18 cellular contexts compared by ENCODE assay signal in the genomic region with DNA sequence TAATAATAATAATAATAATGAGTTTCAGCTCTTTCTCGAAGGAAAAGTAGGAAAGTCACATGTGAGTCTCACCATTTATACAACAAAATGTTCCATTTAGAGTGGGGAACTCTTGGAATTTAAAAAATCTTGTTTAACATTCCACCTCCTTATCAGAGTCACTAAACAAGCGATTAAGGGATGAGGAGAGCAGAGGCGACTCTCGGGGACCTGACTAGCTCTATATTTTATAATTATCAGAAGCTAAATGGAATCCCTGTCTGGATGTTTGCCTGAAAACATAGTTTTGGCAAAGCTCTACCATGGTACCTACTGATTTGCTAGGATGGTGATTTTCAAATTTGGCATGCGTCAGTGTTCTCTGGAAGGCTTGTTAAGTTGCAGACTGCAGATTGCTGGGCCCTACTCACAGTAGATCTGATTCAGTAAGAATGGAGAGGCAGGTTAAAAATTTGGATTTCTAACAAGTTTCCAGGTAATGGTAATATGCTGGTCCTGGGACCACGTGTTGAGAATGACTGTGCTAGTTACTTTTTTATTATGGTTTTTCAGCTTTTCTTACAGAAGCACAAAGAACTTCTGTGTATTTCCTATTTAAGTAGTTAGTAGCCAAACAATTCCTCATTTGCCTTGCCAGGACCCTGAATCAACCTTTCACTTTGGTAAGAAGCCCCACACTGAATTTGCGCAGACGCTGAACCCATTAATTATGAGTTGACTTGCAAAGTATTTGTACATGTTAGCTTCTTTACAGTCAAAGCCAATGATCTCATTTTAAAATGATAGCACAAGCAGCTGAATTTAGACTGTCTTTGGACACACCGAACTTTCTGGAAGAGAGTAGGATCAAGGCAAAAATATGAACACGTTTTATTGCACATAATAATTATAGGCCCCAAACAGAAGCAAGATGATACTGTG. TPM values are rescaled to one million over a fixed set of nuclear protein-coding genes. Genes with fewer than 3 reads are reported as not detected.
A peak's percentile ranks its signal among the peaks of the same experiment; 100 is the strongest.
DNase-seq lines count a peak whose midpoint lies in the region; ATAC-seq, FAIRE-seq and TF ChIP-seq lines count a peak whose summit lies in the region.
"Had no signal": no experiment of that assay in that cellular context is flagged by ENCODE, and none has a peak within 500 bp of the region (broad histone marks: within the 10 kb centered on the region; RNA-seq: fewer than 3 reads in every experiment).

No MANE protein-coding gene starts in this region.

- no peak for DNase-seq in endodermal cell
- DNase-seq in mesendoderm, result peak; percentile 83
- no peak for DNase-seq in GM12892 (ENCODE audit: insufficient read length)
- no peak for DNase-seq in ACHN
- DNase-seq: activated CD4-positive, CD25-positive, alpha-beta regulatory T cell treated with anti-CD3 and anti-CD28 coated beads, Interleukin-2, amount 50 U/mL, for 72 hours; activated naive CD4-positive, alpha-beta T cell treated with anti-CD3 and anti-CD28 coated beads for 36 hours; DMS79 treated with DMSO at 0.1 percent for 48 hours; head of caudate nucleus; naive thymus-derived CD8-positive, alpha-beta T cell; NCI-H1694; NCI-H526; RPMI8226 had no signal

- no peak for FAIRE-seq in GM12892 (lab: Jason Lieb, UNC)

- H3K27me3 Mint-ChIP-seq in endodermal cell (ENCODE audit: insufficient read depth), result no peaks in the 10 kb centered on the region

- no peak overlapping the region for H2BK5ac ChIP-seq in mesendoderm (ENCODE audit: low read length)

- no peaks in the 10 kb centered on the region for H3K9me3 ChIP-seq in HUES64 (ENCODE audit: insufficient read depth, low read depth, low read length)
- H3K9me3 ChIP-seq in endodermal cell (ENCODE audit: control insufficient read depth, low read length), result peaks cover 7% of the 10 kb centered on the region
- no peaks in the 10 kb centered on the region for H3K9me3 ChIP-seq in stomach smooth muscle (ENCODE audit: control insufficient read depth in 2 of 2, low read length in 2 of 2)

- peak overlapping the region; percentile 37 for H3K4me3 Mint-ChIP-seq in endodermal cell
- H3K4me3 Mint-ChIP-seq: activated naive CD4-positive, alpha-beta T cell treated with anti-CD3 and anti-CD28 coated beads for 36 hours; naive thymus-derived CD8-positive, alpha-beta T cell; T-helper 1 cell treated with Interleukin-12 subunit alpha and Interleukin-12 subunit beta and Interleukin-4 antibody, amounts not matched to agents 30 μg/mL and 1 μg/mL, for 36 hours had no signal

- no peaks in the 10 kb centered on the region for H3K36me3 ChIP-seq in HUES64 (ENCODE audit: insufficient read depth, low read length)
- no peaks in the 10 kb centered on the region for H3K36me3 ChIP-seq in endodermal cell (ENCODE audit: control insufficient read depth, insufficient read depth, low read length)
- H3K36me3 ChIP-seq in mesendoderm (ENCODE audit: control insufficient read depth, insufficient read depth, low read length), result no peaks in the 10 kb centered on the region
- no peaks in the 10 kb centered on the region for H3K36me3 ChIP-seq in stomach smooth muscle (ENCODE audit: control insufficient read depth in 2 of 2, insufficient read depth in 2 of 2, low read length in 2 of 2)
- H3K36me3 ChIP-seq: BLaER1 had no signal

- no peaks in the 10 kb centered on the region for H3K27me3 ChIP-seq in HUES64 (ENCODE audit: insufficient read depth, low read length)
- H3K27me3 ChIP-seq in endodermal cell (ENCODE audit: control insufficient read depth, insufficient read depth, low read length, poor library complexity, severe bottlenecking), result no peaks in the 10 kb centered on the region
- no peaks in the 10 kb centered on the region for H3K27me3 ChIP-seq in mesendoderm (ENCODE audit: insufficient read depth, low read length, poor library complexity)
- no peaks in the 10 kb centered on the region for H3K27me3 ChIP-seq in stomach smooth muscle (ENCODE audit: control insufficient read depth in 1 of 2, insufficient read depth in 2 of 2, low read length in 2 of 2)
- H3K27me3 ChIP-seq: BLaER1 had no signal

- no peak overlapping the region for H2AK5ac ChIP-seq in mesendoderm (ENCODE audit: low read length)

- no peaks in the 10 kb centered on the region for H3K9me3 Mint-ChIP-seq in endodermal cell
- H3K9me3 Mint-ChIP-seq: T-helper 1 cell treated with Interleukin-12 subunit alpha and Interleukin-12 subunit beta and Interleukin-4 antibody, amounts not matched to agents 30 μg/mL and 1 μg/mL, for 36 hours had no signal

- in situ Hi-C loops in ACHN (cut with HindIII; ENCODE audit: low pct_ligation_motif_present, low pct_unique_long_range_greater_than_20kb, low sequenced_read_pairs), result no loop called here

- 0 out of 2 replicates have a peak overlapping the region, but pooled peaks have one; percentile 21 for H3K27ac ChIP-seq in HUES64 (ENCODE audit: low read depth, low read length)
- no peak overlapping the region for H3K27ac ChIP-seq in endodermal cell (ENCODE audit: low read depth, low read length)
- no peak overlapping the region for H3K27ac ChIP-seq in mesendoderm (ENCODE audit: low read depth, low read length)
- H3K27ac ChIP-seq in stomach smooth muscle (ENCODE audit: low read length), result peak overlapping the region; percentile 42
- H3K27ac ChIP-seq: BLaER1 had no signal

- ATAC-seq in GM19467 (IDR thresholded peaks at IDR 0.05; ENCODE audit: unreplicated experiment), result no peak
- ATAC-seq in GM21717 (IDR thresholded peaks at IDR 0.05; ENCODE audit: unreplicated experiment), result no peak
- ATAC-seq: naive thymus-derived CD8-positive, alpha-beta T cell had no signal

- peak overlapping the region; percentile 1 for H3K56ac ChIP-seq in mesendoderm (ENCODE audit: low read length)

- H3K4me1 Mint-ChIP-seq in endodermal cell, result peaks cover 31% of the 10 kb centered on the region

- no peak overlapping the region for H2BK120ac ChIP-seq in mesendoderm (ENCODE audit: low read depth, low read length)

- no peak overlapping the region for H3K4me2 ChIP-seq in mesendoderm (ENCODE audit: low read length)
- H3K4me2 ChIP-seq: BLaER1 had no signal

- peak overlapping the region; percentile 96 for H3K27ac Mint-ChIP-seq in endodermal cell
- H3K27ac Mint-ChIP-seq: activated naive CD4-positive, alpha-beta T cell treated with anti-CD3 and anti-CD28 coated beads for 36 hours; naive thymus-derived CD8-positive, alpha-beta T cell; T-helper 1 cell treated with Interleukin-12 subunit alpha and Interleukin-12 subunit beta and Interleukin-4 antibody, amounts not matched to agents 30 μg/mL and 1 μg/mL, for 36 hours had no signal

- H3K4ac ChIP-seq in mesendoderm (ENCODE audit: low read depth, low read length), result no peak overlapping the region

- H2BK15ac ChIP-seq in mesendoderm (replicated peaks; ENCODE audit: low read depth), result peak overlapping the region; percentile 88

- no peaks in the 10 kb centered on the region for H3K79me2 ChIP-seq in mesendoderm (ENCODE audit: control insufficient read depth, insufficient read depth, low read length)

- H3K4me3 ChIP-seq in HUES64 (ENCODE audit: low read length), result no peak overlapping the region
- H3K4me3 ChIP-seq in endodermal cell (ENCODE audit: low read length), result peak overlapping the region; percentile 53
- no peak overlapping the region for H3K4me3 ChIP-seq in mesendoderm (ENCODE audit: low read length)
- peak overlapping the region; percentile 16 to 17 for H3K4me3 ChIP-seq in stomach smooth muscle (ENCODE audit: low read length in 2 of 2)
- H3K4me3 ChIP-seq: BLaER1 had no signal

- peak overlapping the region; percentile 65 for H4K8ac ChIP-seq in mesendoderm (ENCODE audit: low read depth, low read length)

- H3K4me1 ChIP-seq in HUES64 (ENCODE audit: insufficient read depth, low read length) (peaks cover 13% of the 10 kb centered on the region; the same call in 1 of the 2 replicates), endodermal cell (ENCODE audit: control insufficient read depth, insufficient read depth, low read length) (no peaks in the 10 kb centered on the region), mesendoderm (ENCODE audit: control insufficient read depth, low read depth, low read length) (no peaks in the 10 kb centered on the region), stomach smooth muscle (ENCODE audit: control insufficient read depth, insufficient read depth, low read length) (peaks cover 9% of the 10 kb centered on the region)

- H3K79me1 ChIP-seq in mesendoderm (ENCODE audit: low read length), result no peaks in the 10 kb centered on the region

- 88% methylated on average over 6 of the region's 10 CpGs for WGBS in HUES64
- WGBS in endodermal cell (ENCODE audit: insufficient coverage in 1 of 2, insufficient read length in 1 of 2), 2 experiments, result 68 to 75% methylated on average over 5 to 9 of the region's 10 CpGs
- no CpG with 5 or more reads among the region's 10 CpGs for WGBS in mesendoderm (ENCODE audit: extremely low coverage, insufficient coverage, low lambda C conversion rate)

- no peak for TF ChIP-seq POLR2A in GM12892 (IDR thresholded peaks at IDR 0.05; ENCODE audit: low read depth, low read length)

- no peak for TF ChIP-seq CTCF in endodermal cell (conservative IDR thresholded peaks at IDR 0.05)

- peak overlapping the region; percentile 56 for H3K18ac ChIP-seq in mesendoderm (ENCODE audit: low read length)

- 0 out of 2 replicates have a peak overlapping the region, but pooled peaks have one; percentile 10 for H3K9ac ChIP-seq in HUES64 (ENCODE audit: low read depth, low read length)
- H3K9ac ChIP-seq in endodermal cell (ENCODE audit: extremely low read depth, low read length, poor library complexity, severe bottlenecking), result peak overlapping the region; percentile 28
- H3K9ac ChIP-seq in mesendoderm (ENCODE audit: low read length), result no peak overlapping the region
- peak overlapping the region in 1 of 2 donors; percentile 32 for H3K9ac ChIP-seq in stomach smooth muscle (ENCODE audit: low read length in 2 of 2)
- H3K9ac ChIP-seq: BLaER1 had no signal

- H3K23ac ChIP-seq in mesendoderm (ENCODE audit: low read length), result no peak overlapping the region

- no peaks in the 10 kb centered on the region for H3K36me3 Mint-ChIP-seq in endodermal cell (ENCODE audit: low read depth)

- no peak overlapping the region for H4K5ac ChIP-seq in mesendoderm (ENCODE audit: low read length)

RNA-seq across cellular contexts. Expression of a gene that starts 39.5 kb away (rescaled TPM):
- 0.65 TPM for polyA plus RNA-seq in HUES64 (2013, experiment 1 of 2)
- polyA plus RNA-seq in HUES64 (2013, experiment 2 of 2), result 1.1 TPM
- total RNA-seq in endodermal cell, result 1 to 10 TPM in 1 of 2 donors, not detected in 1; 1.1 TPM
- 2.9 TPM for polyA plus RNA-seq in endodermal cell (2013, experiment 1 of 2)
- 2.9 TPM for polyA plus RNA-seq in endodermal cell (2013, experiment 2 of 2)
- polyA plus RNA-seq in mesendoderm (2013, experiment 1 of 2), result 0.11 TPM
- polyA plus RNA-seq in mesendoderm (2013, experiment 2 of 2), result 0.17 TPM
- 0.53 TPM for polyA plus RNA-seq in GM12892 (2012; ENCODE audit: missing spikeins)
- total RNA-seq: activated naive CD4-positive, alpha-beta T cell treated with anti-CD3 and anti-CD28 coated beads for 36 hours; naive thymus-derived CD8-positive, alpha-beta T cell had no signal
- polyA plus RNA-seq: naive thymus-derived CD8-positive, alpha-beta T cell had no signal

Comparison
In these comparisons a context has a peak if more than half of its experiments do, and no peak if none do; other contexts are left out.
1. H3K27ac ChIP-seq: peak in HUES64 (single experiment) and stomach smooth muscle (single experiment); none in endodermal cell (single experiment) and mesendoderm (single experiment).
2. H3K4me3 ChIP-seq: peak in endodermal cell (single experiment) and stomach smooth muscle (2 of 2); none in HUES64 (single experiment) and mesendoderm (single experiment).